Comparison of ENCODE assay signal across 1 cellular context in the genomic region with DNA sequence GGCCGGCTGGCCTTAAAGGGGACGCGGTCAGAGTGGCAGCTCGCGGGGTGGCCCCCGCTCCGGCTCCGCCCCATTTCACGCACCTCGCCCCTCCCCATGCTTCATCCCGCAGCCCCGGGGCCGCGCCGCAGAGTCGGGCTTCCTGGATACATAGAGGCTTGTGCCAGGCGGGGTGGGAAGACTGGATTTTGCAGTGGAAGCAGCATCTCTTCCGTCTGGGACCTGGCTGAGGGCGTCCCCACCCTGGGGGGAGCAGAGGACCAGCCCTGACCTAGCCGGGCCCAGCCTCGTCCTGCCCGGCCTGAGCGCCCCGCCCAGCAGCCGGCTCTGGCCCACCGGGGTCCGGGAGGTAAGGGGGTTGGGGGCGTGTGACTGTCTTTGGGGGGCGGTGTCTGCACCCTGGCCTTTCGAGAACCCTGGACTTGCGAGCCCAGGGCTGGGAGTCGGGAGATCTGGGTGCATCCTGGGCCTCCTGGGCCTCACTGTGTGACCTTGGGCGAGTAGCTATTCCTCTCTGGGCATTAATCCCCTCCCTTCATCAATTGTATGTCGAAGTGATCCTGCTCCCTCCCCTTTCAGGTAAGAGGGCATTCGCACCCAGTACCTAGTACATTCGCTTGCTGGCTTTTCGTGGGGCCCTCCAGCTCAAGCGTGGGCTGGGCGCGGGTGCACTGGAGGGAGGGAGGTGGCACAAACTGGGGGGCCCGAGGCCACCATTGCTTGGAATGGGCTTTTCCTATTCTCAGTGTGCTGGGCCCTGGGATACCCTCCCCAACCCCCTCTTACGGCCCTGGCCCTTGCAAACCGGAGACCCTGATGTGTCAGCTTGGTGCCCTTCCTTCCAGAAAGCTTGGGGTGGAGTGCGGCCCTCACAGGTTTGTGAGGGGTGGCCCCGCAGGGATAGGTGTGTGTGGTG.
TF ChIP-seq lines count a peak whose summit lies in the region.

A gene with protein sequence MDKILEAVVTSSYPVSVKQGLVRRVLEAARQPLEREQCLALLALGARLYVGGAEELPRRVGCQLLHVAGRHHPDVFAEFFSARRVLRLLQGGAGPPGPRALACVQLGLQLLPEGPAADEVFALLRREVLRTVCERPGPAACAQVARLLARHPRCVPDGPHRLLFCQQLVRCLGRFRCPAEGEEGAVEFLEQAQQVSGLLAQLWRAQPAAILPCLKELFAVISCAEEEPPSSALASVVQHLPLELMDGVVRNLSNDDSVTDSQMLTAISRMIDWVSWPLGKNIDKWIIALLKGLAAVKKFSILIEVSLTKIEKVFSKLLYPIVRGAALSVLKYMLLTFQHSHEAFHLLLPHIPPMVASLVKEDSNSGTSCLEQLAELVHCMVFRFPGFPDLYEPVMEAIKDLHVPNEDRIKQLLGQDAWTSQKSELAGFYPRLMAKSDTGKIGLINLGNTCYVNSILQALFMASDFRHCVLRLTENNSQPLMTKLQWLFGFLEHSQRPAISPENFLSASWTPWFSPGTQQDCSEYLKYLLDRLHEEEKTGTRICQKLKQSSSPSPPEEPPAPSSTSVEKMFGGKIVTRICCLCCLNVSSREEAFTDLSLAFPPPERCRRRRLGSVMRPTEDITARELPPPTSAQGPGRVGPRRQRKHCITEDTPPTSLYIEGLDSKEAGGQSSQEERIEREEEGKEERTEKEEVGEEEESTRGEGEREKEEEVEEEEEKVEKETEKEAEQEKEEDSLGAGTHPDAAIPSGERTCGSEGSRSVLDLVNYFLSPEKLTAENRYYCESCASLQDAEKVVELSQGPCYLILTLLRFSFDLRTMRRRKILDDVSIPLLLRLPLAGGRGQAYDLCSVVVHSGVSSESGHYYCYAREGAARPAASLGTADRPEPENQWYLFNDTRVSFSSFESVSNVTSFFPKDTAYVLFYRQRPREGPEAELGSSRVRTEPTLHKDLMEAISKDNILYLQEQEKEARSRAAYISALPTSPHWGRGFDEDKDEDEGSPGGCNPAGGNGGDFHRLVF (plus strand): TSS at position 111 of the 916 bp plus-strand sequence. CDS start 7,327 bp downstream, outside the sequence.

TF ChIP-seq in GM12878, 131 proteins besides CTCF, POLR2A, EP300 and RAD21:
- TF ChIP-seq, protein P1, sequence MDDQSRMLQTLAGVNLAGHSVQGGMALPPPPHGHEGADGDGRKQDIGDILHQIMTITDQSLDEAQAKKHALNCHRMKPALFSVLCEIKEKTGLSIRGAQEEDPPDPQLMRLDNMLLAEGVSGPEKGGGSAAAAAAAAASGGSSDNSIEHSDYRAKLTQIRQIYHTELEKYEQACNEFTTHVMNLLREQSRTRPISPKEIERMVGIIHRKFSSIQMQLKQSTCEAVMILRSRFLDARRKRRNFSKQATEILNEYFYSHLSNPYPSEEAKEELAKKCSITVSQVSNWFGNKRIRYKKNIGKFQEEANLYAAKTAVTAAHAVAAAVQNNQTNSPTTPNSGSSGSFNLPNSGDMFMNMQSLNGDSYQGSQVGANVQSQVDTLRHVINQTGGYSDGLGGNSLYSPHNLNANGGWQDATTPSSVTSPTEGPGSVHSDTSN (IDR thresholded peaks at IDR 0.05; ENCODE audit: insufficient replicate concordance, low read depth, low read length), result peak; percentile 63
- TF ChIP-seq RELA (IDR thresholded peaks at IDR 0.05; ENCODE audit: borderline replicate concordance, partially characterized antibody) (peak; percentile 23), HDGF (IDR thresholded peaks at IDR 0.05) (0 out of 2 replicates have a peak, but pooled peaks have one; percentile 5), IRF4 (IDR thresholded peaks at IDR 0.05; ENCODE audit: low read depth, low read length) (0 out of 2 replicates have a peak, but pooled peaks have one; percentile 0), SPI1 (IDR thresholded peaks at IDR 0.05; ENCODE audit: borderline replicate concordance, insufficient read depth, low read depth, low read length) (no peak), SREBF2 (IDR thresholded peaks at IDR 0.05; ENCODE audit: low read length) (no peak), BHLHE40 (IDR thresholded peaks at IDR 0.05; ENCODE audit: borderline replicate concordance in 1 of 2, low read depth in 2 of 2, low read length in 1 of 2) (0 out of 4 replicates have a peak, but pooled peaks of 1 of the 2 experiments have one; percentile 1), ZNF622 (IDR thresholded peaks at IDR 0.05) (no peak), SREBF1 (IDR thresholded peaks at IDR 0.05; ENCODE audit: low read length) (no peak)
